17 cellular contexts compared by ENCODE assay signal in the genomic region with DNA sequence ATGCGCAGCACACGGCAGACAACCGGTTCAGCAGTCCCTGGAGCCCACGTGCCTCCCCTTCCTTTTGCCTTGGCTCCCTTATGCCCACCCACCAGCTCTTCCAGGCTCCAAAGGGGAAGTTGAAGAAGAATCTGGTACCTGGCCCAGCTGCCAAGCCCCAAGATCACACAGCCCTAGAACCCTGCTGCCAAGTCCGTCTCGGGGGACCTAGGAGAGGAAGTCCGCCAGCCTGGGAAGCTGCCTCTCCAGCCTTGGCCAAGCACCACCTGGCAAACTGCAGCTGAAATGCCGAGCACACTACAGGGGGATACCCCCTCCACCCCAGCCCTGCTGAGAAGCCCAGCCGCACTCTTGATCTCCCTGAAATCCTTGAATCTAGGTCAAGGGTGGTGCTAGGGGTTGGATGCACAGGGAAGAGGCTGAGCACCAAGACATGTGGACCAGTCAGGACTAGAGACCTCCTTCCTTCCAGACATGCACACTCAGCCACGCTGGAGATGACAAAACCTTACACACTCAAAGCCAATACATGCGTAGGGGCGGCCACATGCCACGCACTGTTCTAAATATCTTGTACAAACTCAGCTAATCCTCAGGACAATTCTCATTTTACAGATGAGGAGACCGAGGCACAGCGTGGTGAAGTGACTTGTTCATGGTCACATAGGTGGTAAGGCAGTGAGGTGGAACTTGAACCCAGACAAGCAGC.
DNase-seq lines count a peak whose midpoint lies in the region; ATAC-seq, FAIRE-seq and TF ChIP-seq lines count a peak whose summit lies in the region.
"Had no signal": no experiment of that assay in that cellular context is flagged by ENCODE, and none has a peak within 500 bp of the region (broad histone marks: within the 10 kb centered on the region; RNA-seq: fewer than 3 reads in every experiment).

No MANE protein-coding gene starts in this region.

- H3K18ac ChIP-seq in H1 (ENCODE audit: extremely low read depth, low read length) (no peak overlapping the region), mesenchymal stem cell (ENCODE audit: low read depth in 1 of 2, low read length in 2 of 2) (no peak overlapping the region)

- 0 out of 2 replicates have a peak overlapping the region, but pooled peaks have one; percentile 46 for H2BK15ac ChIP-seq in H1 (ENCODE audit: low read length)
- H2BK15ac ChIP-seq in mesenchymal stem cell (ENCODE audit: low read depth, poor library complexity, severe bottlenecking) = no peak overlapping the region

- H3K27ac ChIP-seq in BLaER1 = peak overlapping the region; percentile 69
- H3K27ac ChIP-seq in H1 (ENCODE audit: low read depth, low read length) = no peak overlapping the region
- no peak overlapping the region for H3K27ac ChIP-seq in PC-3 (ENCODE audit: low read length)
- H3K27ac ChIP-seq in mesenchymal stem cell (ENCODE audit: low read length, poor library complexity, severe bottlenecking) = no peak overlapping the region
- H3K27ac ChIP-seq: esophagus squamous epithelium, GM23248, hepatocyte, right lobe of liver had no signal

- H3K4me2 ChIP-seq in BLaER1 (peak overlapping the region; percentile 78), H1 (ENCODE audit: insufficient read depth in 1 of 2, low read depth in 2 of 2, low read length in 2 of 2) (no peak overlapping the region), PC-3 (ENCODE audit: low read length) (no peak overlapping the region), mesenchymal stem cell (ENCODE audit: low read length, poor library complexity, severe bottlenecking) (no peak overlapping the region)
- H3K4me2 ChIP-seq: hepatocyte had no signal

- H3K27me3 ChIP-seq in BLaER1 (no peaks in the 10 kb centered on the region), H1 (replicated peaks in 1 of 4; ENCODE audit: control insufficient read depth in 3 of 4, extremely low read depth in 1 of 4, insufficient read depth in 3 of 4, low read length in 3 of 4) (no peaks in the 10 kb centered on the region), PC-3 (ENCODE audit: low read length) (no peaks in the 10 kb centered on the region), mesenchymal stem cell (ENCODE audit: control insufficient read depth in 1 of 2, insufficient read depth in 1 of 2, low read length in 2 of 2) (peaks cover 0 to 36% of the 10 kb centered on the region in 2 experiments)
- H3K27me3 ChIP-seq: esophagus squamous epithelium, hepatocyte, left lung, right lobe of liver had no signal

- H3K36me3 ChIP-seq in BLaER1 (peaks cover 22% of the 10 kb centered on the region; the same call in 1 of the 2 replicates), H1 (ENCODE audit: control insufficient read depth in 2 of 4, insufficient read depth in 4 of 4, low read length in 3 of 4) (no peaks in the 10 kb centered on the region), PC-3 (ENCODE audit: low read depth, low read length) (no peaks in the 10 kb centered on the region), mesenchymal stem cell (ENCODE audit: control insufficient read depth in 1 of 2, insufficient read depth in 2 of 2, low read depth in 1 of 2, low read length in 2 of 2) (peaks cover 4 to 25% of the 10 kb centered on the region in 2 experiments)

- H2AFZ ChIP-seq in H1 (ENCODE audit: low read length) = no peak overlapping the region
- H2AFZ ChIP-seq in PC-3 (ENCODE audit: low read length) = no peak overlapping the region
- H2AFZ ChIP-seq in mesenchymal stem cell (ENCODE audit: low read depth, low read length) = no peak overlapping the region
- H2AFZ ChIP-seq: hepatocyte had no signal

- H3K14ac ChIP-seq in H1 (ENCODE audit: insufficient read length) = no peak overlapping the region
- no peak overlapping the region for H3K14ac ChIP-seq in mesenchymal stem cell (ENCODE audit: low read length in 2 of 2)

- peak; percentile 95 for DNase-seq in NCI-H2171 treated with DMSO at 0.1 percent for 48 hours (lab: John Stamatoyannopoulos, UW)
- DNase-seq in H1 (ENCODE audit: low read depth in 1 of 2, low spot score in 2 of 2) = no peak
- peak in 43 of 56 donors; percentile 18 to 73 (median 50) for DNase-seq in nucleus accumbens (lab: John Stamatoyannopoulos, UW)
- DNase-seq in PC-3 = no peak
- DNase-seq in mesenchymal stem cell = no peak
- no peak for DNase-seq in amniotic stem cell (lab: John Stamatoyannopoulos, UW)
- DNase-seq: activated CD4-positive, alpha-beta T cell treated with anti-CD3 and anti-CD28 coated beads, Interleukin-2, amount 10 ng/mL, durations not matched to agents 24 days and 14 days; esophagus squamous epithelium; GM23248; naive thymus-derived CD4-positive, alpha-beta T cell; NCI-H748 treated with DMSO at 0.1 percent for 48 hours; right lobe of liver had no signal

- intact Hi-C loops in PC-3 (cut with micrococcal nuclease) = no loop called here

- ATAC-seq in PC-3 (no peak), GM19467 (IDR thresholded peaks at IDR 0.05; ENCODE audit: unreplicated experiment) (no peak)
- ATAC-seq: left lung; naive thymus-derived CD4-positive, alpha-beta T cell; right lobe of liver had no signal

- no TSS peak for BruUV-seq in PC-3 (replicated peaks; lab: Mats Ljungman, UMichigan)

- TF ChIP-seq CTCF in H1 (IDR thresholded peaks at IDR 0.05; ENCODE audit: control extremely low read depth in 1 of 3, insufficient read depth in 1 of 3, low read depth in 1 of 3, low read length in 3 of 3) (no peak), PC-3 (conservative IDR thresholded peaks at IDR 0.05; ENCODE audit: low read depth, low read length) (no peak)

- POLR2A ChIA-PET in H1 (lab: Charles Lee; ENCODE audit: partially characterized antibody) (no interaction called here), PC-3 (lab: Charles Lee; ENCODE audit: unreplicated experiment) (no interaction called here)

- no peaks in the 10 kb centered on the region for H3K9me3 ChIP-seq in BLaER1
- no peaks in the 10 kb centered on the region for H3K9me3 ChIP-seq in H1 (ENCODE audit: insufficient read depth in 2 of 2, low read depth in 1 of 2, low read length in 1 of 2)
- H3K9me3 ChIP-seq in PC-3 (ENCODE audit: low read length) = no peaks in the 10 kb centered on the region
- H3K9me3 ChIP-seq in mesenchymal stem cell (ENCODE audit: control insufficient read depth, low read length) = no peaks in the 10 kb centered on the region
- H3K9me3 ChIP-seq: esophagus squamous epithelium, left lung, right lobe of liver had no signal

- H3K4me3 ChIP-seq in BLaER1 = no peak overlapping the region
- H3K4me3 ChIP-seq in H1 (ENCODE audit: extremely low read depth in 1 of 4, insufficient read depth in 2 of 4, low read depth in 3 of 4, low read length in 4 of 4) = no peak overlapping the region
- no peak overlapping the region for H3K4me3 ChIP-seq in PC-3 (ENCODE audit: low read length)
- H3K4me3 ChIP-seq in mesenchymal stem cell (ENCODE audit: insufficient read depth in 1 of 2, low read depth in 1 of 2, low read length in 2 of 2) = no peak overlapping the region
- H3K4me3 ChIP-seq: esophagus squamous epithelium, GM23248, hepatocyte, left lung, right lobe of liver had no signal

- H3K4ac ChIP-seq in H1 (replicated peaks; ENCODE audit: insufficient read length, low read depth, low read length) (no peak overlapping the region), mesenchymal stem cell (ENCODE audit: low read depth in 1 of 2, low read length in 2 of 2) (no peak overlapping the region)

- peaks cover 3% of the 10 kb centered on the region; the same call in 1 of the 2 replicates for H3K23me2 ChIP-seq in H1 (ENCODE audit: low read depth, low read length)

- H3K79me1 ChIP-seq in H1 (ENCODE audit: low read depth, low read length) (no peaks in the 10 kb centered on the region), mesenchymal stem cell (replicated peaks; ENCODE audit: low read length, poor library complexity, severe bottlenecking) (peaks cover 14% of the 10 kb centered on the region)

- no peak overlapping the region for H3K23ac ChIP-seq in H1 (ENCODE audit: insufficient read length)
- no peak overlapping the region for H3K23ac ChIP-seq in mesenchymal stem cell (ENCODE audit: low read length in 2 of 2)

- H2AK5ac ChIP-seq in H1 (ENCODE audit: low read depth, low read length) = no peak overlapping the region
- H2AK5ac ChIP-seq in mesenchymal stem cell (ENCODE audit: low read length, severe bottlenecking) = no peak overlapping the region

- H2BK5ac ChIP-seq in H1 (ENCODE audit: low read depth, low read length) = no peak overlapping the region
- no peak overlapping the region for H2BK5ac ChIP-seq in mesenchymal stem cell (ENCODE audit: low read depth, low read length, poor library complexity, severe bottlenecking)

- H3K9me2 ChIP-seq in PC-3 (replicated peaks; ENCODE audit: low read length) = no peaks in the 10 kb centered on the region

- no peak for TF ChIP-seq POLR2A in H1 (IDR thresholded peaks at IDR 0.05; ENCODE audit: control extremely low read depth in 1 of 2, low read depth in 2 of 2, low read length in 2 of 2)

- H4K91ac ChIP-seq in H1 (replicated peaks; ENCODE audit: insufficient read length, low read length) (no peak overlapping the region), mesenchymal stem cell (ENCODE audit: low read length) (no peak overlapping the region)

- H2BK12ac ChIP-seq in H1 (ENCODE audit: low read depth, low read length) (no peak overlapping the region), mesenchymal stem cell (ENCODE audit: low read length in 2 of 2) (no peak overlapping the region)

- TF ChIP-seq EP300 in H1 (IDR thresholded peaks at IDR 0.05; ENCODE audit: borderline replicate concordance in 1 of 2, low read depth in 2 of 2, low read length in 2 of 2) = no peak

- no peak overlapping the region for H2BK20ac ChIP-seq in H1 (ENCODE audit: low read length)

- H3F3A ChIP-seq in PC-3 (ENCODE audit: low read length, unreplicated experiment) = no peaks in the 10 kb centered on the region

- CTCF ChIA-PET in H1 (lab: Charles Lee; ENCODE audit: partially characterized antibody) = interaction anchor here (0.9 to 16.7 kb wide), 5 partner anchors 14 to 44 kb away, joined by 3 to 186 read pairs (median 3); no protein-coding TSS in a partner anchor
- CTCF ChIA-PET in PC-3 (lab: Charles Lee) = no interaction called here

- no peaks in the 10 kb centered on the region for H3K79me2 ChIP-seq in H1 (ENCODE audit: control insufficient read depth in 1 of 2, insufficient read depth in 2 of 2, low read length in 2 of 2)
- H3K79me2 ChIP-seq in PC-3 (ENCODE audit: low read length) = no peaks in the 10 kb centered on the region
- H3K79me2 ChIP-seq: hepatocyte had no signal

- H3K9ac ChIP-seq in BLaER1 (peak overlapping the region; percentile 30; the same call in 1 of the 2 replicates), H1 (replicated peaks in 1 of 4; ENCODE audit: extremely low read depth in 1 of 4, low read depth in 3 of 4, low read length in 3 of 4) (no peak overlapping the region; a peak in 1 of 7 replicates), PC-3 (ENCODE audit: low read length) (no peak overlapping the region), mesenchymal stem cell (ENCODE audit: low read length) (no peak overlapping the region)
- H3K9ac ChIP-seq: GM23248 had no signal

- no peak for TF ChIP-seq RAD21 in H1 (IDR thresholded peaks at IDR 0.05 in 1 of 2, conservative IDR thresholded peaks at IDR 0.05 in 1 of 2; ENCODE audit: low read depth in 2 of 2, low read length in 2 of 2)

- 92% methylated on average over 12 of the region's 15 CpGs; no CpG with 5 or more reads in 1 of the 2 experiments for WGBS in H1 (ENCODE audit: extremely low coverage in 1 of 2, insufficient coverage in 1 of 2, insufficient read length in 1 of 2, insufficient replicate concordance in 2 of 2, low coverage in 1 of 2, low lambda C conversion rate in 2 of 2, missing lambda C conversion rate in 1 of 2), 2 experiments
- 93% methylated on average over 14 of the region's 15 CpGs for WGBS in mesenchymal stem cell

- H3K56ac ChIP-seq in H1 (replicated peaks; ENCODE audit: insufficient read length, low read depth, low read length) = no peak overlapping the region

- H4K20me1 ChIP-seq in BLaER1 (no peaks in the 10 kb centered on the region), H1 (replicated peaks in 1 of 2; ENCODE audit: control insufficient read depth in 1 of 2, insufficient read depth in 2 of 2, low read length in 2 of 2) (no peaks in the 10 kb centered on the region), PC-3 (ENCODE audit: low read length) (no peaks in the 10 kb centered on the region)

- H3K4me1 ChIP-seq in BLaER1 (peaks cover 65% of the 10 kb centered on the region), H1 (replicated peaks in 1 of 4; ENCODE audit: control insufficient read depth in 3 of 4, insufficient read depth in 4 of 4, low read length in 3 of 4) (no peaks in the 10 kb centered on the region), PC-3 (ENCODE audit: insufficient read depth, low read length) (no peaks in the 10 kb centered on the region), mesenchymal stem cell (ENCODE audit: control insufficient read depth, insufficient read depth, low read depth, low read length) (peaks cover 5% of the 10 kb centered on the region)

- H4K8ac ChIP-seq in H1 (ENCODE audit: extremely low read depth, insufficient read depth, low read length) (peak overlapping the region; percentile 82; the same call in 1 of the 2 replicates), mesenchymal stem cell (ENCODE audit: low read length) (no peak overlapping the region)

- H2BK120ac ChIP-seq in H1 (replicated peaks; ENCODE audit: low read depth, low read length) = no peak overlapping the region
- H2BK120ac ChIP-seq in mesenchymal stem cell (ENCODE audit: low read depth, low read length) = no peak overlapping the region

- no peak overlapping the region for H4K5ac ChIP-seq in H1 (ENCODE audit: insufficient read length, low read depth, low read length)

- no peak for FAIRE-seq in H1 (lab: Jason Lieb, UNC)
- FAIRE-seq: urothelium cell line had no signal

Comparison
In these comparisons a context has a peak if more than half of its experiments do, and no peak if none do; other contexts are left out.
1. DNase-seq: peak in NCI-H2171 treated with DMSO at 0.1 percent for 48 hours (single experiment) and nucleus accumbens (43 of 56); none in H1 (0 of 2), PC-3 (single experiment), mesenchymal stem cell (single experiment) and amniotic stem cell (single experiment).